ENCODE assay signal across 1 cellular context in the genomic region with DNA sequence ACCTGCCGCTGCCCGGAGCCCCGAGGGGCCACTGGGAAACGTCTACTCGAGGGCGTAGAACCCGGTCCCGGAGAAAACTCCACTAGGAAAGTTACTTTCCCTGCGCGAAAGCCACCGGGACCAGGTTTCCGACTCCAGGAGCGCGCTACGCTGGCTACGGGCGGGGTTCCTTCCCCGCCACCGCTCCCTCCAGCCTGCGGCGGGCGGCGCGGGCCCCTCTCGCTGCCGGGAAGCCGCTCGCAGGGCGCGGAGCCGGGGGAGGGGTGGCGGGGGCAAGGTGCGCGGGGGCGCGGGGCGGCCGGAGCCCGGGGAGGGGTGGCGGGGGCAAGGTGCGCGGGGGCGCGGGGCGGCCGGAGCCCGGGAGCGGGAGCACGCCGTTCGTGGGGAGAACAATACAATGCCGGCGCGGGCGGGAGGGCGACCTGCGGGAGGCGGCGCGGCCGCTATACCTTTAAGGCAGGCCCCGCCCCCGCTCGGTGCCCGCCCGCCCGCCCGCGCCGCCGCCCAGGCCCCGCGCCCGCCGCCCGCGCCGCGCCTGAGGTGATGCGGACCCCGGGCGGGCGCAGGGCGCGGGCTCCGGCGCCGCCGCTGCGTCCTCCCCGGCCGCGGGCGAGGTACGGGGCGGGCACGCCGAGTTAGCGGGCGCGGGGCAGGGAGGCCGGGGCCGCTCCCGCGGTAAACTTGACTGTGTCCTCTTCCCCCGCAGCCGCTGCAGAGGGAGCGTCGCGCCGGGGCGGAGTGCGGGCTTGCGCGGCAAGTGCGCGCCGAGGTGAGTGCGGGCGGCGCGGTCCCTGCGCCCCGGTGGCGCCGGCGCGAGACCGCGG.
TF ChIP-seq lines count a peak whose summit lies in the region.

No MANE protein-coding gene starts in this region.

TF ChIP-seq in WTC11, 78 proteins besides CTCF, POLR2A, EP300 and RAD21 (continued from another document and continues in another):
- TF ChIP-seq, protein P1, sequence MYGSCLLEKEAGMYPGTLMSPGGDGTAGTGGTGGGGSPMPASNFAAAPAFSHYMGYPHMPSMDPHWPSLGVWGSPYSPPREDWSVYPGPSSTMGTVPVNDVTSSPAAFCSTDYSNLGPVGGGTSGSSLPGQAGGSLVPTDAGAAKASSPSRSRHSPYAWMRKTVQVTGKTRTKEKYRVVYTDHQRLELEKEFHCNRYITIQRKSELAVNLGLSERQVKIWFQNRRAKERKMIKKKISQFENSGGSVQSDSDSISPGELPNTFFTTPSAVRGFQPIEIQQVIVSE (CRISPR knock-in tag; IDR thresholded peaks at IDR 0.05; ENCODE audit: borderline replicate concordance) = no peak
- TF ChIP-seq TP53 (CRISPR knock-in tag; IDR thresholded peaks at IDR 0.05) = no peak
- TF ChIP-seq GABPB1 (CRISPR knock-in tag; IDR thresholded peaks at IDR 0.05) = no peak
- TF ChIP-seq, protein P2, sequence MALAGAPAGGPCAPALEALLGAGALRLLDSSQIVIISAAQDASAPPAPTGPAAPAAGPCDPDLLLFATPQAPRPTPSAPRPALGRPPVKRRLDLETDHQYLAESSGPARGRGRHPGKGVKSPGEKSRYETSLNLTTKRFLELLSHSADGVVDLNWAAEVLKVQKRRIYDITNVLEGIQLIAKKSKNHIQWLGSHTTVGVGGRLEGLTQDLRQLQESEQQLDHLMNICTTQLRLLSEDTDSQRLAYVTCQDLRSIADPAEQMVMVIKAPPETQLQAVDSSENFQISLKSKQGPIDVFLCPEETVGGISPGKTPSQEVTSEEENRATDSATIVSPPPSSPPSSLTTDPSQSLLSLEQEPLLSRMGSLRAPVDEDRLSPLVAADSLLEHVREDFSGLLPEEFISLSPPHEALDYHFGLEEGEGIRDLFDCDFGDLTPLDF (CRISPR knock-in tag; IDR thresholded peaks at IDR 0.05) = no peak
- no peak for TF ChIP-seq KAT7 (CRISPR knock-in tag; IDR thresholded peaks at IDR 0.05; ENCODE audit: borderline replicate concordance)
- TF ChIP-seq, protein P3, sequence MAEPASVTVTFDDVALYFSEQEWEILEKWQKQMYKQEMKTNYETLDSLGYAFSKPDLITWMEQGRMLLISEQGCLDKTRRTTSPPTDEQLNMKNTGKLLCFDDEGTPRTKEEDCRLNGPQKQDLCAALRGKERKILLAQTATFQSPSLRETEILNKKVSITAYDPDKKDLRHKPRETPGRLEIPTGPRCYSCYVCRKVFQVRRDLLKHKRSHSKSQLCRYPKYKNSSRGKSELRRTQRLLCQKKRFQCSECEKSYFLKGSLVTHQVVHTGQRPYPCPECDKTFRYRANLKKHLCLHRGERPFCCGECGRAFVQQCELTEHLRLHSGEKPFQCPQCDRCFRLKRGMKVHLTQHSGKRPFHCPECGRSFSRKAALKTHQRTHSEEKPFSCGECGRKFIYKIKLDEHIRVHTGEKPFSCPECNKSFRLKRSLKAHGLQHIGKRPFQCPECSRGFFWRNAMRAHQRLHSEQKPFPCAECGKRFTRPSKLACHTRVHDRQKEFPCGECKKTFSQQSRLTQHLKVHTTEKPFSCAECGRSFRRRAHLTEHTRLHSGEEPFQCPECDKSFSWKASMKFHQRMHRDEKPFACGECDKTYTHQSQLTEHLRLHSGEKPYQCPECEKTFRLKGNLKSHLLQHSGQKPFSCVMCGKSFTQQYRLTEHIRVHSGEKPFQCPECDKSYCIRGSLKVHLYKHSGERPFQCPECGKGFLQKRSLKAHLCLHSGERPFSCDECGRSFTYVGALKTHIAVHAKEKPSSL (CRISPR knock-in tag; conservative IDR thresholded peaks at IDR 0.05) = no peak
- TF ChIP-seq, protein P4, sequence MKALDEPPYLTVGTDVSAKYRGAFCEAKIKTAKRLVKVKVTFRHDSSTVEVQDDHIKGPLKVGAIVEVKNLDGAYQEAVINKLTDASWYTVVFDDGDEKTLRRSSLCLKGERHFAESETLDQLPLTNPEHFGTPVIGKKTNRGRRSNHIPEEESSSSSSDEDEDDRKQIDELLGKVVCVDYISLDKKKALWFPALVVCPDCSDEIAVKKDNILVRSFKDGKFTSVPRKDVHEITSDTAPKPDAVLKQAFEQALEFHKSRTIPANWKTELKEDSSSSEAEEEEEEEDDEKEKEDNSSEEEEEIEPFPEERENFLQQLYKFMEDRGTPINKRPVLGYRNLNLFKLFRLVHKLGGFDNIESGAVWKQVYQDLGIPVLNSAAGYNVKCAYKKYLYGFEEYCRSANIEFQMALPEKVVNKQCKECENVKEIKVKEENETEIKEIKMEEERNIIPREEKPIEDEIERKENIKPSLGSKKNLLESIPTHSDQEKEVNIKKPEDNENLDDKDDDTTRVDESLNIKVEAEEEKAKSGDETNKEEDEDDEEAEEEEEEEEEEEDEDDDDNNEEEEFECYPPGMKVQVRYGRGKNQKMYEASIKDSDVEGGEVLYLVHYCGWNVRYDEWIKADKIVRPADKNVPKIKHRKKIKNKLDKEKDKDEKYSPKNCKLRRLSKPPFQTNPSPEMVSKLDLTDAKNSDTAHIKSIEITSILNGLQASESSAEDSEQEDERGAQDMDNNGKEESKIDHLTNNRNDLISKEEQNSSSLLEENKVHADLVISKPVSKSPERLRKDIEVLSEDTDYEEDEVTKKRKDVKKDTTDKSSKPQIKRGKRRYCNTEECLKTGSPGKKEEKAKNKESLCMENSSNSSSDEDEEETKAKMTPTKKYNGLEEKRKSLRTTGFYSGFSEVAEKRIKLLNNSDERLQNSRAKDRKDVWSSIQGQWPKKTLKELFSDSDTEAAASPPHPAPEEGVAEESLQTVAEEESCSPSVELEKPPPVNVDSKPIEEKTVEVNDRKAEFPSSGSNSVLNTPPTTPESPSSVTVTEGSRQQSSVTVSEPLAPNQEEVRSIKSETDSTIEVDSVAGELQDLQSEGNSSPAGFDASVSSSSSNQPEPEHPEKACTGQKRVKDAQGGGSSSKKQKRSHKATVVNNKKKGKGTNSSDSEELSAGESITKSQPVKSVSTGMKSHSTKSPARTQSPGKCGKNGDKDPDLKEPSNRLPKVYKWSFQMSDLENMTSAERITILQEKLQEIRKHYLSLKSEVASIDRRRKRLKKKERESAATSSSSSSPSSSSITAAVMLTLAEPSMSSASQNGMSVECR (CRISPR knock-in tag; IDR thresholded peaks at IDR 0.05; ENCODE audit: borderline replicate concordance) = no peak
- TF ChIP-seq, protein P5, sequence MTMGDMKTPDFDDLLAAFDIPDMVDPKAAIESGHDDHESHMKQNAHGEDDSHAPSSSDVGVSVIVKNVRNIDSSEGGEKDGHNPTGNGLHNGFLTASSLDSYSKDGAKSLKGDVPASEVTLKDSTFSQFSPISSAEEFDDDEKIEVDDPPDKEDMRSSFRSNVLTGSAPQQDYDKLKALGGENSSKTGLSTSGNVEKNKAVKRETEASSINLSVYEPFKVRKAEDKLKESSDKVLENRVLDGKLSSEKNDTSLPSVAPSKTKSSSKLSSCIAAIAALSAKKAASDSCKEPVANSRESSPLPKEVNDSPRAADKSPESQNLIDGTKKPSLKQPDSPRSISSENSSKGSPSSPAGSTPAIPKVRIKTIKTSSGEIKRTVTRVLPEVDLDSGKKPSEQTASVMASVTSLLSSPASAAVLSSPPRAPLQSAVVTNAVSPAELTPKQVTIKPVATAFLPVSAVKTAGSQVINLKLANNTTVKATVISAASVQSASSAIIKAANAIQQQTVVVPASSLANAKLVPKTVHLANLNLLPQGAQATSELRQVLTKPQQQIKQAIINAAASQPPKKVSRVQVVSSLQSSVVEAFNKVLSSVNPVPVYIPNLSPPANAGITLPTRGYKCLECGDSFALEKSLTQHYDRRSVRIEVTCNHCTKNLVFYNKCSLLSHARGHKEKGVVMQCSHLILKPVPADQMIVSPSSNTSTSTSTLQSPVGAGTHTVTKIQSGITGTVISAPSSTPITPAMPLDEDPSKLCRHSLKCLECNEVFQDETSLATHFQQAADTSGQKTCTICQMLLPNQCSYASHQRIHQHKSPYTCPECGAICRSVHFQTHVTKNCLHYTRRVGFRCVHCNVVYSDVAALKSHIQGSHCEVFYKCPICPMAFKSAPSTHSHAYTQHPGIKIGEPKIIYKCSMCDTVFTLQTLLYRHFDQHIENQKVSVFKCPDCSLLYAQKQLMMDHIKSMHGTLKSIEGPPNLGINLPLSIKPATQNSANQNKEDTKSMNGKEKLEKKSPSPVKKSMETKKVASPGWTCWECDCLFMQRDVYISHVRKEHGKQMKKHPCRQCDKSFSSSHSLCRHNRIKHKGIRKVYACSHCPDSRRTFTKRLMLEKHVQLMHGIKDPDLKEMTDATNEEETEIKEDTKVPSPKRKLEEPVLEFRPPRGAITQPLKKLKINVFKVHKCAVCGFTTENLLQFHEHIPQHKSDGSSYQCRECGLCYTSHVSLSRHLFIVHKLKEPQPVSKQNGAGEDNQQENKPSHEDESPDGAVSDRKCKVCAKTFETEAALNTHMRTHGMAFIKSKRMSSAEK (CRISPR knock-in tag; IDR thresholded peaks at IDR 0.05; ENCODE audit: borderline replicate concordance) = no peak
- TF ChIP-seq, protein P6, sequence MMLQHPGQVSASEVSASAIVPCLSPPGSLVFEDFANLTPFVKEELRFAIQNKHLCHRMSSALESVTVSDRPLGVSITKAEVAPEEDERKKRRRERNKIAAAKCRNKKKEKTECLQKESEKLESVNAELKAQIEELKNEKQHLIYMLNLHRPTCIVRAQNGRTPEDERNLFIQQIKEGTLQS (CRISPR knock-in tag; conservative IDR thresholded peaks at IDR 0.05) = no peak
- no peak for TF ChIP-seq GRHL2 (CRISPR knock-in tag; IDR thresholded peaks at IDR 0.05; ENCODE audit: insufficient replicate concordance, severe bottlenecking)
- TF ChIP-seq, protein P7, sequence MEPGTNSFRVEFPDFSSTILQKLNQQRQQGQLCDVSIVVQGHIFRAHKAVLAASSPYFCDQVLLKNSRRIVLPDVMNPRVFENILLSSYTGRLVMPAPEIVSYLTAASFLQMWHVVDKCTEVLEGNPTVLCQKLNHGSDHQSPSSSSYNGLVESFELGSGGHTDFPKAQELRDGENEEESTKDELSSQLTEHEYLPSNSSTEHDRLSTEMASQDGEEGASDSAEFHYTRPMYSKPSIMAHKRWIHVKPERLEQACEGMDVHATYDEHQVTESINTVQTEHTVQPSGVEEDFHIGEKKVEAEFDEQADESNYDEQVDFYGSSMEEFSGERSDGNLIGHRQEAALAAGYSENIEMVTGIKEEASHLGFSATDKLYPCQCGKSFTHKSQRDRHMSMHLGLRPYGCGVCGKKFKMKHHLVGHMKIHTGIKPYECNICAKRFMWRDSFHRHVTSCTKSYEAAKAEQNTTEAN (CRISPR knock-in tag; IDR thresholded peaks at IDR 0.05) = no peak
- TF ChIP-seq, protein P8, sequence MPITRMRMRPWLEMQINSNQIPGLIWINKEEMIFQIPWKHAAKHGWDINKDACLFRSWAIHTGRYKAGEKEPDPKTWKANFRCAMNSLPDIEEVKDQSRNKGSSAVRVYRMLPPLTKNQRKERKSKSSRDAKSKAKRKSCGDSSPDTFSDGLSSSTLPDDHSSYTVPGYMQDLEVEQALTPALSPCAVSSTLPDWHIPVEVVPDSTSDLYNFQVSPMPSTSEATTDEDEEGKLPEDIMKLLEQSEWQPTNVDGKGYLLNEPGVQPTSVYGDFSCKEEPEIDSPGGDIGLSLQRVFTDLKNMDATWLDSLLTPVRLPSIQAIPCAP (CRISPR knock-in tag; IDR thresholded peaks at IDR 0.05) = no peak
- TF ChIP-seq, protein P9, sequence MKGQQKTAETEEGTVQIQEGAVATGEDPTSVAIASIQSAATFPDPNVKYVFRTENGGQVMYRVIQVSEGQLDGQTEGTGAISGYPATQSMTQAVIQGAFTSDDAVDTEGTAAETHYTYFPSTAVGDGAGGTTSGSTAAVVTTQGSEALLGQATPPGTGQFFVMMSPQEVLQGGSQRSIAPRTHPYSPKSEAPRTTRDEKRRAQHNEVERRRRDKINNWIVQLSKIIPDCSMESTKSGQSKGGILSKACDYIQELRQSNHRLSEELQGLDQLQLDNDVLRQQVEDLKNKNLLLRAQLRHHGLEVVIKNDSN (CRISPR knock-in tag; IDR thresholded peaks at IDR 0.05) = no peak
- TF ChIP-seq ZNF416 (CRISPR knock-in tag; IDR thresholded peaks at IDR 0.05) = 0 out of 2 replicates have a peak, but pooled peaks have one; percentile 6
- TF ChIP-seq ZNF263 (CRISPR knock-in tag; IDR thresholded peaks at IDR 0.05; ENCODE audit: low read depth) = no peak
- no peak for TF ChIP-seq EMX1 (CRISPR knock-in tag; IDR thresholded peaks at IDR 0.05)
- TF ChIP-seq ZNF396 (CRISPR knock-in tag; IDR thresholded peaks at IDR 0.05; ENCODE audit: borderline replicate concordance) = no peak
- no peak for TF ChIP-seq NFATC4 (CRISPR knock-in tag; IDR thresholded peaks at IDR 0.05)
- TF ChIP-seq, protein P10, sequence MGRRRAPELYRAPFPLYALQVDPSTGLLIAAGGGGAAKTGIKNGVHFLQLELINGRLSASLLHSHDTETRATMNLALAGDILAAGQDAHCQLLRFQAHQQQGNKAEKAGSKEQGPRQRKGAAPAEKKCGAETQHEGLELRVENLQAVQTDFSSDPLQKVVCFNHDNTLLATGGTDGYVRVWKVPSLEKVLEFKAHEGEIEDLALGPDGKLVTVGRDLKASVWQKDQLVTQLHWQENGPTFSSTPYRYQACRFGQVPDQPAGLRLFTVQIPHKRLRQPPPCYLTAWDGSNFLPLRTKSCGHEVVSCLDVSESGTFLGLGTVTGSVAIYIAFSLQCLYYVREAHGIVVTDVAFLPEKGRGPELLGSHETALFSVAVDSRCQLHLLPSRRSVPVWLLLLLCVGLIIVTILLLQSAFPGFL (CRISPR knock-in tag; IDR thresholded peaks at IDR 0.05; ENCODE audit: borderline replicate concordance) = no peak
- TF ChIP-seq SMAD3 (CRISPR knock-in tag; IDR thresholded peaks at IDR 0.05; ENCODE audit: borderline replicate concordance) = no peak
- no peak for TF ChIP-seq SOX15 (CRISPR knock-in tag; IDR thresholded peaks at IDR 0.05)
- TF ChIP-seq PRRX2 (CRISPR knock-in tag; IDR thresholded peaks at IDR 0.05) = no peak
- TF ChIP-seq ZNF219 (CRISPR knock-in tag; IDR thresholded peaks at IDR 0.05; ENCODE audit: borderline replicate concordance) = no peak
- TF ChIP-seq, protein P11, sequence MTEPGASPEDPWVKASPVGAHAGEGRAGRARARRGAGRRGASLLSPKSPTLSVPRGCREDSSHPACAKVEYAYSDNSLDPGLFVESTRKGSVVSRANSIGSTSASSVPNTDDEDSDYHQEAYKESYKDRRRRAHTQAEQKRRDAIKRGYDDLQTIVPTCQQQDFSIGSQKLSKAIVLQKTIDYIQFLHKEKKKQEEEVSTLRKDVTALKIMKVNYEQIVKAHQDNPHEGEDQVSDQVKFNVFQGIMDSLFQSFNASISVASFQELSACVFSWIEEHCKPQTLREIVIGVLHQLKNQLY (CRISPR knock-in tag; IDR thresholded peaks at IDR 0.05) = no peak
- no peak for TF ChIP-seq SMAD4 (CRISPR knock-in tag; IDR thresholded peaks at IDR 0.05)
- no peak for TF ChIP-seq ESRRA (CRISPR knock-in tag; IDR thresholded peaks at IDR 0.05; ENCODE audit: borderline replicate concordance)
- TF ChIP-seq, protein P12, sequence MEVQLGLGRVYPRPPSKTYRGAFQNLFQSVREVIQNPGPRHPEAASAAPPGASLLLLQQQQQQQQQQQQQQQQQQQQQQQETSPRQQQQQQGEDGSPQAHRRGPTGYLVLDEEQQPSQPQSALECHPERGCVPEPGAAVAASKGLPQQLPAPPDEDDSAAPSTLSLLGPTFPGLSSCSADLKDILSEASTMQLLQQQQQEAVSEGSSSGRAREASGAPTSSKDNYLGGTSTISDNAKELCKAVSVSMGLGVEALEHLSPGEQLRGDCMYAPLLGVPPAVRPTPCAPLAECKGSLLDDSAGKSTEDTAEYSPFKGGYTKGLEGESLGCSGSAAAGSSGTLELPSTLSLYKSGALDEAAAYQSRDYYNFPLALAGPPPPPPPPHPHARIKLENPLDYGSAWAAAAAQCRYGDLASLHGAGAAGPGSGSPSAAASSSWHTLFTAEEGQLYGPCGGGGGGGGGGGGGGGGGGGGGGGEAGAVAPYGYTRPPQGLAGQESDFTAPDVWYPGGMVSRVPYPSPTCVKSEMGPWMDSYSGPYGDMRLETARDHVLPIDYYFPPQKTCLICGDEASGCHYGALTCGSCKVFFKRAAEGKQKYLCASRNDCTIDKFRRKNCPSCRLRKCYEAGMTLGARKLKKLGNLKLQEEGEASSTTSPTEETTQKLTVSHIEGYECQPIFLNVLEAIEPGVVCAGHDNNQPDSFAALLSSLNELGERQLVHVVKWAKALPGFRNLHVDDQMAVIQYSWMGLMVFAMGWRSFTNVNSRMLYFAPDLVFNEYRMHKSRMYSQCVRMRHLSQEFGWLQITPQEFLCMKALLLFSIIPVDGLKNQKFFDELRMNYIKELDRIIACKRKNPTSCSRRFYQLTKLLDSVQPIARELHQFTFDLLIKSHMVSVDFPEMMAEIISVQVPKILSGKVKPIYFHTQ (CRISPR knock-in tag; IDR thresholded peaks at IDR 0.05) = no peak
- TF ChIP-seq CBFB (CRISPR knock-in tag; IDR thresholded peaks at IDR 0.05; ENCODE audit: low read depth) = no peak
- no peak for TF ChIP-seq RORB (CRISPR knock-in tag; IDR thresholded peaks at IDR 0.05)
